2 cellular contexts compared by ENCODE assay signal in genomic region chr21:33938381-33938780, GRCh38.
TF ChIP-seq lines count a peak whose summit lies in the region.

No MANE protein-coding gene starts in this region.

TF ChIP-seq in HepG2, 621 proteins besides CTCF, POLR2A, EP300 and RAD21:
- TF ChIP-seq SOX5 (CRISPR knock-in tag; IDR thresholded peaks at IDR 0.05; ENCODE audit: borderline replicate concordance) = no peak
- TF ChIP-seq ZKSCAN1 (IDR thresholded peaks at IDR 0.05; ENCODE audit: low read length) = peak; percentile 20; the same call in 1 of the 2 replicates

TF ChIP-seq in GM12878, 131 proteins besides CTCF, POLR2A, EP300 and RAD21:
- TF ChIP-seq SREBF2 (IDR thresholded peaks at IDR 0.05; ENCODE audit: low read length) (no peak), POLR2AphosphoS5 (IDR thresholded peaks at IDR 0.05; ENCODE audit: low read length) (no peak), POLR2AphosphoS2 (IDR thresholded peaks at IDR 0.05; ENCODE audit: low read depth, low read length) (no peak), BRCA1 (IDR thresholded peaks at IDR 0.05; ENCODE audit: low read depth, low read length) (no peak), RAD51 (IDR thresholded peaks at IDR 0.05) (no peak), YY1 (IDR thresholded peaks at IDR 0.05; ENCODE audit: low read depth, low read length) (no peak)
TF ChIP-seq in GM12878: peak in this region for 0.
